8 cellular contexts compared by ENCODE assay signal in the genomic region with DNA sequence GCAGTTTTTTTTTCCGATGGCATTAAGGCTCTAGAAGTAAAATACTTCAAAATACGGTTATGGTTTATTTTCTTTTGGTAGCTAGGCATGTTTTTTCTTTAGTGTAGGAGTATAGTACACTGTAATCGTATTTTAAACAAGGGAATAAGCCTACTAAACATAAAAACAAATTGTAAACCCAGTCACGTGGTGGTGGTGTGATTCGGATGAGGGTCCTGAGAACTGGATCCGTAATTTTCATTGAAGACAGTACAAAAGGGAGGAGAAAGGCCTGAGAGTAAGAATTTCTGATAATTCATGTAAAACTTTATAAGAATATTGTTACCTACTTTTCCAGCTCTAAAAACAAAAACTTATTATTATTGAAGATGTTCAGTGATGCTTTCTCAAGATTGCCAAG. TPM values are rescaled to one million over a fixed set of nuclear protein-coding genes. Genes with fewer than 3 reads are reported as not detected.
DNase-seq lines count a peak whose midpoint lies in the region; ATAC-seq, FAIRE-seq and TF ChIP-seq lines count a peak whose summit lies in the region.

No MANE protein-coding gene starts in this region.

- H3K27me3 Mint-ChIP-seq in Caco-2 (ENCODE audit: insufficient read depth, unreplicated experiment) (no peaks in the 10 kb centered on the region), osteocyte (ENCODE audit: unreplicated experiment) (no peaks in the 10 kb centered on the region)

- H3K27ac Mint-ChIP-seq in Caco-2 (ENCODE audit: unreplicated experiment) = peak overlapping the region; percentile 100
- H3K27ac Mint-ChIP-seq in osteocyte (ENCODE audit: unreplicated experiment) = peak overlapping the region; percentile 100

- no peaks in the 10 kb centered on the region for H3K9me3 ChIP-seq in Caco-2
- H3K9me3 ChIP-seq in OCI-LY3 (ENCODE audit: insufficient read depth, low read length) = no peaks in the 10 kb centered on the region
- no peaks in the 10 kb centered on the region for H3K9me3 ChIP-seq in endothelial cell of umbilical vein (replicated peaks; ENCODE audit: control insufficient read depth, insufficient read depth, low read length)

- intact Hi-C loops in Caco-2 (cut with micrococcal nuclease; ENCODE audit: unreplicated experiment) (loop anchor here (10.0 kb wide), 2 partner anchors 449 to 479 kb away; a partner anchor contains a TSS), endothelial cell of umbilical vein (cut with micrococcal nuclease) (no loop called here)

- peaks cover 57% of the 10 kb centered on the region for H4K20me1 ChIP-seq in OCI-LY3 (ENCODE audit: insufficient read depth, low read length)
- peaks cover 25% of the 10 kb centered on the region for H4K20me1 ChIP-seq in endothelial cell of umbilical vein (replicated peaks; ENCODE audit: control insufficient read depth, extremely low read depth, insufficient read depth, low read length)

- H3K4me3 Mint-ChIP-seq in Caco-2 (ENCODE audit: unreplicated experiment) = peak overlapping the region; percentile 87
- peak overlapping the region; percentile 99 for H3K4me3 Mint-ChIP-seq in osteocyte (ENCODE audit: unreplicated experiment)

- H2AFZ ChIP-seq in OCI-LY3 (ENCODE audit: low read depth, low read length) (no peak overlapping the region), endothelial cell of umbilical vein (ENCODE audit: low read depth, low read length) (no peak overlapping the region)

- H3K36me3 ChIP-seq in Caco-2 (ENCODE audit: control insufficient read depth, insufficient read depth, low read length) (no peaks in the 10 kb centered on the region), OCI-LY3 (replicated peaks; ENCODE audit: low read depth, low read length) (peaks cover 18% of the 10 kb centered on the region), endothelial cell of umbilical vein (ENCODE audit: control insufficient read depth in 2 of 2, extremely low read depth in 1 of 2, insufficient read depth in 2 of 2, low read length in 2 of 2) (peaks cover under 1 to 3% of the 10 kb centered on the region in 2 experiments)

- POLR2A ChIA-PET in Caco-2 (lab: Charles Lee) = interaction anchor here (0.9 to 2.1 kb wide), 5 partner anchors 12 to 121 kb away, joined by 4 to 37 read pairs (median 5); a partner anchor contains a TSS
- POLR2A ChIA-PET in endothelial cell of umbilical vein (lab: Charles Lee) = interaction anchor here (0.6 kb wide), 1 partner anchor 15 kb away, joined by 4 read pairs; no protein-coding TSS in a partner anchor

- TF ChIP-seq POLR2A in endothelial cell of umbilical vein (IDR thresholded peaks at IDR 0.05; ENCODE audit: low read depth, low read length) = no peak

- H3K4me3 ChIP-seq in Caco-2 (ENCODE audit: low read depth, low read length) = peak overlapping the region; percentile 68
- peak overlapping the region; percentile 100 for H3K4me3 ChIP-seq in OCI-LY3 (ENCODE audit: low read length)
- peak overlapping the region; percentile 95 to 100 (median 99) for H3K4me3 ChIP-seq in endothelial cell of umbilical vein (replicated peaks in 1 of 3; ENCODE audit: insufficient read depth in 1 of 3, low read depth in 1 of 3, low read length in 3 of 3)

- peaks cover 54% of the 10 kb centered on the region for H3K4me1 Mint-ChIP-seq in Caco-2 (ENCODE audit: low read depth, unreplicated experiment)
- H3K4me1 Mint-ChIP-seq in osteocyte (ENCODE audit: unreplicated experiment) = peaks cover 67% of the 10 kb centered on the region

- no peak for TF ChIP-seq CTCF in Caco-2 (IDR thresholded peaks at IDR 0.05; ENCODE audit: insufficient read depth in 1 of 2, low read depth in 1 of 2, low read length in 1 of 2, severe bottlenecking in 1 of 2, unreplicated experiment in 1 of 2)
- no peak for TF ChIP-seq CTCF in OCI-LY3 (IDR thresholded peaks at IDR 0.05; ENCODE audit: low read depth, low read length)
- TF ChIP-seq CTCF in endothelial cell of umbilical vein (IDR thresholded peaks at IDR 0.05; ENCODE audit: extremely low read depth in 1 of 2, insufficient read depth in 1 of 2, low read depth in 1 of 2, low read length in 2 of 2) = no peak
- TF ChIP-seq CTCF in osteocyte (IDR thresholded peaks at IDR 0.05) = no peak

- H3K4me2 ChIP-seq in OCI-LY3 (ENCODE audit: low read length) (peak overlapping the region; percentile 85), endothelial cell of umbilical vein (ENCODE audit: insufficient read depth, low read length) (peak overlapping the region; percentile 98)

- BruUV-seq in Caco-2 (replicated peaks; lab: Mats Ljungman, UMichigan) (TSS peak; percentile 30), endothelial cell of umbilical vein (replicated peaks; lab: Mats Ljungman, UMichigan) (TSS peak; percentile 23)

- peak overlapping the region; percentile 90 for H3K27ac ChIP-seq in OCI-LY3 (ENCODE audit: low read length)
- peak overlapping the region; percentile 91 for H3K27ac ChIP-seq in endothelial cell of umbilical vein (ENCODE audit: insufficient read depth, low read depth, low read length)

- no peaks in the 10 kb centered on the region for H3K9me3 Mint-ChIP-seq in Caco-2 (ENCODE audit: unreplicated experiment)
- H3K9me3 Mint-ChIP-seq in osteocyte (ENCODE audit: unreplicated experiment) = no peaks in the 10 kb centered on the region

- H3K9ac ChIP-seq in OCI-LY3 (ENCODE audit: low read length) (peak overlapping the region; percentile 99), endothelial cell of umbilical vein (replicated peaks; ENCODE audit: extremely low read depth, insufficient read depth, low read length) (peak overlapping the region; percentile 99)

- ATAC-seq in HG03457 (IDR thresholded peaks at IDR 0.05; ENCODE audit: unreplicated experiment) = no peak

- H3K27me3 ChIP-seq in Caco-2 (replicated peaks; ENCODE audit: control insufficient read depth, insufficient read depth, low read length) (no peaks in the 10 kb centered on the region), OCI-LY3 (ENCODE audit: low read depth, low read length) (no peaks in the 10 kb centered on the region), endothelial cell of umbilical vein (ENCODE audit: control insufficient read depth in 2 of 2, insufficient read depth in 2 of 2, low read length in 2 of 2) (no peaks in the 10 kb centered on the region)

- H3K9me1 ChIP-seq in endothelial cell of umbilical vein (replicated peaks; ENCODE audit: control insufficient read depth, extremely low read depth, insufficient read depth, low read length) = no peaks in the 10 kb centered on the region

- H3K36me3 Mint-ChIP-seq in Caco-2 (ENCODE audit: insufficient read depth, unreplicated experiment) (peaks cover 82% of the 10 kb centered on the region), osteocyte (ENCODE audit: unreplicated experiment) (peaks cover 18% of the 10 kb centered on the region)

- DNase-seq in Caco-2 (no peak), endothelial cell of umbilical vein (ENCODE audit: low read depth, low spot score) (no peak), osteocyte (ENCODE audit: extremely low spot score, unreplicated experiment) (no peak), NCI-H1930 (lab: John Stamatoyannopoulos, UW) (no peak), NCI-H2029 treated with DMSO at 0.1 percent for 48 hours (lab: John Stamatoyannopoulos, UW) (no peak), NCI-H2107 (lab: John Stamatoyannopoulos, UW) (no peak)

- CTCF ChIA-PET in Caco-2 (lab: Charles Lee) (interaction anchor here (1.1 to 2.5 kb wide), 4 partner anchors 15 to 121 kb away, joined by 5 to 35 read pairs (median 8); no protein-coding TSS in a partner anchor), endothelial cell of umbilical vein (lab: Charles Lee) (interaction anchor here (1.3 to 3.5 kb wide), 2 partner anchors 15 to 121 kb away, joined by 4 to 21 read pairs; no protein-coding TSS in a partner anchor)

- H3K4me1 ChIP-seq in Caco-2 (peaks cover 25% of the 10 kb centered on the region), OCI-LY3 (ENCODE audit: low read length) (peaks cover 35% of the 10 kb centered on the region), endothelial cell of umbilical vein (ENCODE audit: control insufficient read depth, extremely low read depth, insufficient read depth, low read length) (peaks cover 20% of the 10 kb centered on the region)

- peaks cover 72% of the 10 kb centered on the region for H3K79me2 ChIP-seq in OCI-LY3 (ENCODE audit: low read length)
- peaks cover 66% of the 10 kb centered on the region for H3K79me2 ChIP-seq in endothelial cell of umbilical vein (ENCODE audit: control insufficient read depth, insufficient read depth, low read length)

- dilution Hi-C loops in endothelial cell of umbilical vein (cut with MboI; ENCODE audit: extremely low pct_ligation_motif_present, low sequenced_read_pairs) = no loop called here

- FAIRE-seq in endothelial cell of umbilical vein (lab: Jason Lieb, UNC) = no peak

TF ChIP-seq in endothelial cell of umbilical vein, 7 proteins besides CTCF, POLR2A, EP300 and RAD21 (continues in another document):
- TF ChIP-seq FOS (IDR thresholded peaks at IDR 0.05; ENCODE audit: borderline replicate concordance, insufficient read depth, low read length) = no peak
- no peak for TF ChIP-seq JUN (IDR thresholded peaks at IDR 0.05; ENCODE audit: borderline replicate concordance, insufficient read depth, insufficient read length, low read depth)
- no peak for TF ChIP-seq MYC (IDR thresholded peaks at IDR 0.05; ENCODE audit: low read depth, low read length)
- TF ChIP-seq EZH2 (IDR thresholded peaks at IDR 0.05; ENCODE audit: borderline replicate concordance, low read depth, low read length, severe bottlenecking) = no peak

RNA-seq across cellular contexts. Expression of a gene that starts 0.7 kb away (rescaled TPM):
- total RNA-seq in Caco-2 (2022) = 13.2 and 15.3 TPM in 2 replicates
- total RNA-seq in endothelial cell of umbilical vein = 3.6 and 5.1 TPM in 2 replicates
- 0.94 and 1.5 TPM in 2 replicates for polyA plus RNA-seq in endothelial cell of umbilical vein
- polyA plus RNA-seq in endothelial cell of umbilical vein (2011; cell fraction: cytosol; rRNA removed) = 1.2 and 1.6 TPM in 2 replicates
- polyA plus RNA-seq in endothelial cell of umbilical vein (2011; cell fraction: nucleus; rRNA removed) = 4.8 and 5.1 TPM in 2 replicates
- polyA plus RNA-seq in endothelial cell of umbilical vein (2012) = 4.3 and 4.7 TPM in 2 replicates
- 2.3 and 2.5 TPM in 2 replicates for polyA minus RNA-seq in endothelial cell of umbilical vein
- polyA minus RNA-seq in endothelial cell of umbilical vein (2011; cell fraction: cytosol; rRNA and poly(A)+ RNA removed) = not detected
- polyA minus RNA-seq in endothelial cell of umbilical vein (2011; cell fraction: nucleus; rRNA and poly(A)+ RNA removed) = 2.5 and 4.9 TPM in 2 replicates
- 8.6 and 10.1 TPM in 2 replicates for total RNA-seq in osteocyte

RNA-seq across cellular contexts. Expression of a gene that starts 1.6 kb away (rescaled TPM):
- total RNA-seq in Caco-2 (2022) = 262 and 283 TPM in 2 replicates
- 146 and 151 TPM in 2 replicates for total RNA-seq in endothelial cell of umbilical vein
- polyA plus RNA-seq in endothelial cell of umbilical vein = 17.9 and 34.0 TPM in 2 replicates
- polyA plus RNA-seq in endothelial cell of umbilical vein (2011; cell fraction: cytosol; rRNA removed) = 68.6 and 77.2 TPM in 2 replicates
- 77.6 and 122 TPM in 2 replicates for polyA plus RNA-seq in endothelial cell of umbilical vein (2011; cell fraction: nucleus; rRNA removed)
- 196 and 267 TPM in 2 replicates for polyA plus RNA-seq in endothelial cell of umbilical vein (2012)
- 46.0 and 51.1 TPM in 2 replicates for polyA minus RNA-seq in endothelial cell of umbilical vein
- polyA minus RNA-seq in endothelial cell of umbilical vein (2011; cell fraction: cytosol; rRNA and poly(A)+ RNA removed) = 42.5 TPM
- 35.3 and 57.3 TPM in 2 replicates for polyA minus RNA-seq in endothelial cell of umbilical vein (2011; cell fraction: nucleus; rRNA and poly(A)+ RNA removed)
- 84.7 and 97.2 TPM in 2 replicates for total RNA-seq in osteocyte
